In the genomic region with DNA sequence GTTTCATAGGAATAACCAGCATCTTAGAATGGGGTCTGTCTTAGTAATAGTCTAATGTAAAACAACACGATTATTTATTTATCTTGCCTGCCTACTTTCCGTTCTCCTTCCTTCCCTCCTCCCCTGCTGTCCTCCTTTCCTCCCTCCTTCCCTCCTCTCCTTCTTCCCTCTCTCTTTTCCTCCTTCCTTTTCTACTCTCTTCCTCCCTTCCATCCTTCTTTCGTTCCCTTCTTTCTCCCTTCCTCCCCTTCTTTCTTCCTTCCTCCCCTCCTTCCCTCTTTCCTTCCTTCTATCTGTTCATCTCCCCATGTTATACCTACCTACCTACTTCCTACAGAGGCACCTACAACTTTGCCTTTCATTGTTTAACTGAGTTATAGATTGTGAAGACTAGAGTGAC, we compare ENCODE assay signal across 34 cellular contexts.
"Had no signal": no experiment of that assay in that cellular context is flagged by ENCODE, and none has a peak within 500 bp of the region (broad histone marks: within the 10 kb centered on the region; RNA-seq: fewer than 3 reads in every experiment).

No MANE protein-coding gene starts in this region.

- H3K36me3 ChIP-seq: MG63 had no signal

- H3K27me3 ChIP-seq: MG63 had no signal

- H3K9me3 ChIP-seq: MG63 had no signal

- DNase-seq: MG63, MM.1S, MV-4-11, NCI-H1048, NCI-H1092, NCI-H1092 treated with DMSO at 0.1 percent for 48 hours, NCI-H1105, NCI-H1105 treated with DMSO at 0.1 percent for 48 hours, NCI-H1417 treated with DMSO at 0.1 percent for 48 hours, NCI-H1436, NCI-H1436 treated with DMSO at 0.1 percent for 48 hours, NCI-H146, NCI-H1694, NCI-H1694 treated with DMSO at 0.1 percent for 48 hours, NCI-H187, NCI-H187 treated with DMSO at 0.1 percent for 48 hours, NCI-H1930, NCI-H2029, NCI-H2029 treated with DMSO at 0.1 percent for 48 hours, NCI-H2081, NCI-H2081 treated with DMSO at 0.1 percent for 48 hours, NCI-H2107, NCI-H2171, NCI-H2171 treated with DMSO at 0.1 percent for 48 hours, NCI-H2227 treated with DMSO at 0.1 percent for 48 hours, NCI-H226, NCI-H345, NCI-H446, NCI-H446 treated with DMSO at 0.1 percent for 48 hours, NCI-H510A, NCI-H510A treated with DMSO at 0.1 percent for 48 hours, NCI-H524, NCI-H524 treated with DMSO at 0.1 percent for 48 hours, NCI-H526 had no signal

- H3K4me3 ChIP-seq: MG63 had no signal
